Comparison of ENCODE assay signal across 13 cellular contexts in genomic region chr20:38275815-38276550, GRCh38. TPM values are rescaled to one million over a fixed set of nuclear protein-coding genes. Genes with fewer than 3 reads are reported as not detected.
A peak's percentile ranks its signal among the peaks of the same experiment; 100 is the strongest.
DNase-seq lines count a peak whose midpoint lies in the region; ATAC-seq and TF ChIP-seq lines count a peak whose summit lies in the region.
"Had no signal": no experiment of that assay in that cellular context is flagged by ENCODE, and none has a peak within 500 bp of the region (broad histone marks: within the 10 kb centered on the region; RNA-seq: fewer than 3 reads in every experiment).

No MANE protein-coding gene starts in this region.

- peak; percentile 46 for DNase-seq in NK-92 treated with Interleukin-12 subunit alpha and Interleukin-12 subunit beta, amount 100 ng/mL, for 24 hours (lab: John Stamatoyannopoulos, UW)
- no peak for DNase-seq in NK-92 (lab: John Stamatoyannopoulos, UW; ENCODE audit: unreplicated experiment)
- DNase-seq in RKO (ENCODE audit: low spot score), result peak; percentile 82
- peak; percentile 88 for DNase-seq in epithelial cell of esophagus (ENCODE audit: low read depth)
- no peak for DNase-seq in activated CD4-positive, CD25-positive, alpha-beta regulatory T cell (lab: John Stamatoyannopoulos, UW)
- DNase-seq: activated T-cell treated with anti-CD3 and anti-CD28 coated beads, Interleukin-2, amount 50 U/mL, for 1 hour; effector CD8-positive, alpha-beta T cell; mesendoderm had no signal

- H3K9ac ChIP-seq in skeletal muscle satellite cell (ENCODE audit: low read depth, low read length), result peak overlapping the region; percentile 59

- H3K36me3 ChIP-seq in skeletal muscle satellite cell (ENCODE audit: insufficient read depth, low read length), result no peaks in the 10 kb centered on the region

- no peak for TF ChIP-seq CTCF in epithelial cell of esophagus (IDR thresholded peaks at IDR 0.05; ENCODE audit: insufficient read depth, low read depth, low read length, missing control alignments)

- ATAC-seq in HG03095 (IDR thresholded peaks at IDR 0.05; ENCODE audit: unreplicated experiment) (no peak), GM18870 (IDR thresholded peaks at IDR 0.05; ENCODE audit: unreplicated experiment) (no peak)
- ATAC-seq: Right ventricle myocardium inferior had no signal

- peak overlapping the region; percentile 61 for H3K4me2 ChIP-seq in skeletal muscle satellite cell (ENCODE audit: low read length)

- peaks cover 86% of the 10 kb centered on the region for H3K4me1 ChIP-seq in skeletal muscle satellite cell (ENCODE audit: control insufficient read depth, insufficient read depth, low read length)

- H3K4me3 ChIP-seq in epithelial cell of esophagus (ENCODE audit: low read length), result no peak overlapping the region
- no peak overlapping the region for H3K4me3 ChIP-seq in skeletal muscle satellite cell (ENCODE audit: low read length)

- no peaks in the 10 kb centered on the region for H3K27me3 ChIP-seq in skeletal muscle satellite cell (ENCODE audit: control insufficient read depth, insufficient read depth, low read length)

- no peaks in the 10 kb centered on the region for H3K9me3 ChIP-seq in skeletal muscle satellite cell (replicated peaks; ENCODE audit: low read length)

RNA-seq across cellular contexts. Expression of gene KIAA1755, which starts 15.4 kb away (rescaled TPM):
- total RNA-seq in skeletal muscle satellite cell (2012; rRNA removed), result under 0.01 and 1.3 TPM in 2 replicates
- total RNA-seq: B cell had no signal

RNA-seq across cellular contexts. Expression of gene BPI, which starts 28.0 kb away (rescaled TPM):
- under 0.01 TPM in 1 of 2 replicates, not detected in the other for total RNA-seq in skeletal muscle satellite cell (2012; rRNA removed)
- total RNA-seq: Right ventricle myocardium inferior had no signal

Comparison
In these comparisons a context has a peak if more than half of its experiments do, and no peak if none do; other contexts are left out.
1. DNase-seq: peak in NK-92 treated with Interleukin-12 subunit alpha and Interleukin-12 subunit beta, amount 100 ng/mL, for 24 hours (single experiment), RKO (single experiment) and epithelial cell of esophagus (single experiment); none in NK-92 (single experiment) and activated CD4-positive, CD25-positive, alpha-beta regulatory T cell (0 of 4).